4 cellular contexts compared by ENCODE assay signal in genomic region chr1:28653063-28653462, GRCh38. TPM values are rescaled to one million over a fixed set of nuclear protein-coding genes. Genes with fewer than 3 reads are reported as not detected.
"Had no signal": no experiment of that assay in that cellular context is flagged by ENCODE, and none has a peak within 500 bp of the region (broad histone marks: within the 10 kb centered on the region; RNA-seq: fewer than 3 reads in every experiment).

No MANE protein-coding gene starts in this region.

RNA-seq across cellular contexts. Expression of gene RNU11, which starts 4.7 kb away (rescaled TPM):
- total RNA-seq: HT-29, HT1080, IMR-90 had no signal
- polyA plus RNA-seq: IgD-negative memory B cell, IMR-90 had no signal
